25 cellular contexts compared by ENCODE assay signal in genomic region chr13:23786607-23787006, GRCh38.
DNase-seq lines count a peak whose midpoint lies in the region; ATAC-seq, FAIRE-seq and TF ChIP-seq lines count a peak whose summit lies in the region.
"Had no signal": no experiment of that assay in that cellular context is flagged by ENCODE, and none has a peak within 500 bp of the region (broad histone marks: within the 10 kb centered on the region; RNA-seq: fewer than 3 reads in every experiment).

No MANE protein-coding gene starts in this region.

- FAIRE-seq in K562 (lab: Jason Lieb, UNC), result no peak
- FAIRE-seq: G401.6, GM12891, GM19239 had no signal

- H3K9me3 Mint-ChIP-seq in osteocyte (ENCODE audit: unreplicated experiment), result peaks cover 5% of the 10 kb centered on the region

- H3K27ac Mint-ChIP-seq in osteocyte (ENCODE audit: unreplicated experiment), result no peak overlapping the region
- H3K27ac Mint-ChIP-seq: CD14-positive monocyte had no signal

- 53% methylated on average over 3 of the region's 3 CpGs for WGBS in K562 (ENCODE audit: insufficient coverage, low coverage, missing lambda C conversion rate)
- WGBS in right lobe of liver (ENCODE audit: insufficient coverage, low coverage, low lambda C conversion rate, missing lambda C conversion rate), result 66% methylated on average over 3 of the region's 3 CpGs

- H3K4me2 ChIP-seq in K562 (ENCODE audit: insufficient read depth, low read length), result no peak overlapping the region
- H3K4me2 ChIP-seq: BLaER1 had no signal

- CTCF ChIA-PET in K562 (lab: Yijun Ruan, JAX; ENCODE audit: low intra/inter-chr PET ratio), result no interaction called here

- no peak overlapping the region for H3K9ac ChIP-seq in K562 (ENCODE audit: insufficient read depth in 1 of 2, low read depth in 2 of 2, low read length in 2 of 2)
- H3K9ac ChIP-seq: BLaER1 had no signal

- no peak overlapping the region for H3K4me3 Mint-ChIP-seq in osteocyte (ENCODE audit: unreplicated experiment)
- H3K4me3 Mint-ChIP-seq: CD14-positive monocyte; CD4-positive, alpha-beta memory T cell; CD4-positive, CD25-positive, alpha-beta regulatory T cell; CD8-positive, alpha-beta memory T cell had no signal

- no peak for TF ChIP-seq RAD21 in K562 (CRISPR knock-in tag; conservative IDR thresholded peaks at IDR 0.05 in 1 of 2, IDR thresholded peaks at IDR 0.05 in 1 of 2)

- no peaks in the 10 kb centered on the region for H3K79me2 ChIP-seq in K562 (ENCODE audit: control insufficient read depth, insufficient read depth, low read length)

- peaks cover 2% of the 10 kb centered on the region for H3K4me1 Mint-ChIP-seq in osteocyte (ENCODE audit: unreplicated experiment)
- H3K4me1 Mint-ChIP-seq: CD14-positive monocyte had no signal

- no peak overlapping the region for H2AFZ ChIP-seq in K562 (ENCODE audit: low read depth, low read length)

- H3K9me3 ChIP-seq in K562 (replicated peaks; ENCODE audit: control insufficient read depth, insufficient read depth, low read depth, low read length), result no peaks in the 10 kb centered on the region
- no peaks in the 10 kb centered on the region for H3K9me3 ChIP-seq in left lung
- no peaks in the 10 kb centered on the region for H3K9me3 ChIP-seq in right lobe of liver
- H3K9me3 ChIP-seq: BE2C, BLaER1 had no signal

- no peaks in the 10 kb centered on the region for H3K9me1 ChIP-seq in K562 (ENCODE audit: control insufficient read depth, insufficient read depth, low read length)

- H3K36me3 ChIP-seq in K562 (ENCODE audit: control insufficient read depth, insufficient read depth, low read length), result no peaks in the 10 kb centered on the region
- no peaks in the 10 kb centered on the region for H3K36me3 ChIP-seq in left lung
- no peaks in the 10 kb centered on the region for H3K36me3 ChIP-seq in right lobe of liver
- H3K36me3 ChIP-seq: BE2C, BLaER1 had no signal

- no peaks in the 10 kb centered on the region for H3K27me3 Mint-ChIP-seq in osteocyte (ENCODE audit: unreplicated experiment)
- H3K27me3 Mint-ChIP-seq: CD4-positive, alpha-beta memory T cell; CD4-positive, CD25-positive, alpha-beta regulatory T cell; CD8-positive, alpha-beta memory T cell had no signal

- ATAC-seq in K562 (no peak), left lung (peak; percentile 16), right lobe of liver (peak in 3 of 4 donors; percentile 45 to 80 (median 64)), GM21737 (IDR thresholded peaks at IDR 0.05; ENCODE audit: unreplicated experiment) (no peak)

- POLR2A ChIA-PET in K562 (lab: Yijun Ruan, JAX), result no interaction called here

- H3K4me1 ChIP-seq in K562 (replicated peaks in 1 of 2; ENCODE audit: control insufficient read depth in 2 of 2, insufficient read depth in 2 of 2, low read length in 2 of 2) (no peaks in the 10 kb centered on the region), left lung (peaks cover 0 to 8% of the 10 kb centered on the region in 2 donors), right lobe of liver (no peaks in the 10 kb centered on the region)
- H3K4me1 ChIP-seq: BE2C, BLaER1 had no signal

- H3K27ac ChIP-seq in K562 (ENCODE audit: extremely low read depth, low read depth, low read length) (no peak overlapping the region), left lung (no peak overlapping the region), right lobe of liver (no peak overlapping the region)
- H3K27ac ChIP-seq: BLaER1 had no signal

- intact Hi-C loops in K562 (cut with micrococcal nuclease) (no loop called here), left lung (cut with DNase I) (no loop called here), right lobe of liver (cut with DNase I) (no loop called here)

- TF ChIP-seq CTCF in K562 (IDR thresholded peaks at IDR 0.05 in 2 of 3, conservative IDR thresholded peaks at IDR 0.05 in 1 of 3; ENCODE audit: insufficient read depth in 2 of 3, low read depth in 1 of 3, low read length in 3 of 3) (no peak), left lung (IDR thresholded peaks at IDR 0.05) (no peak), right lobe of liver (IDR thresholded peaks at IDR 0.05) (no peak), osteocyte (IDR thresholded peaks at IDR 0.05) (no peak)

- H3K4me3 ChIP-seq in K562, result no peak overlapping the region
- H3K4me3 ChIP-seq in left lung, result no peak overlapping the region
- H3K4me3 ChIP-seq in right lobe of liver, result no peak overlapping the region
- H3K4me3 ChIP-seq: BLaER1 had no signal

- no peaks in the 10 kb centered on the region for H4K20me1 ChIP-seq in K562 (replicated peaks; ENCODE audit: control insufficient read depth, insufficient read depth, low read length)
- H4K20me1 ChIP-seq: BLaER1 had no signal

- no peak for TF ChIP-seq EP300 in K562 (IDR thresholded peaks at IDR 0.05; ENCODE audit: low read length)

- H3K27me3 ChIP-seq in K562 (ENCODE audit: control insufficient read depth in 2 of 2, insufficient read depth in 2 of 2, low read length in 2 of 2) (no peaks in the 10 kb centered on the region), left lung (no peaks in the 10 kb centered on the region), right lobe of liver (no peaks in the 10 kb centered on the region)
- H3K27me3 ChIP-seq: BE2C, BLaER1 had no signal

- in situ Hi-C loops in K562 (cut with MboI), result no loop called here

- H3K36me3 Mint-ChIP-seq in osteocyte (ENCODE audit: unreplicated experiment), result peaks cover 5% of the 10 kb centered on the region
- H3K36me3 Mint-ChIP-seq: CD14-positive monocyte had no signal

- TF ChIP-seq POLR2A in K562 (conservative IDR thresholded peaks at IDR 0.05), result no peak
- TF ChIP-seq POLR2A in right lobe of liver (IDR thresholded peaks at IDR 0.05), result no peak

- BruUV-seq in K562 (replicated peaks; lab: Mats Ljungman, UMichigan), result no TSS peak

- DNase-seq in K562 (ENCODE audit: extremely low read depth in 1 of 4, low spot score in 3 of 4), result no peak
- DNase-seq in left lung, result no peak
- DNase-seq in right lobe of liver, result no peak
- DNase-seq in osteocyte (ENCODE audit: extremely low spot score, unreplicated experiment), result no peak
- no peak for DNase-seq in DMS79 (lab: John Stamatoyannopoulos, UW)
- DNase-seq in stimulated activated CD8-positive, alpha-beta memory T cell treated with anti-CD3 and anti-CD28 coated beads, Interleukin-4, amount 100 ng/mL, for 48 hours, result no peak
- DNase-seq: 8988T; ACHN; BE2C; C1 segment of cervical spinal cord; CD4-positive, alpha-beta memory T cell; CD4-positive, CD25-positive, alpha-beta regulatory T cell; CD8-positive, alpha-beta memory T cell; COR-L47; DMS 273 treated with DMSO at 0.1 percent for 48 hours; DMS153; DMS53; DMS79 treated with DMSO at 0.1 percent for 48 hours; GF-D8 had no signal

TF ChIP-seq in K562, 482 proteins besides CTCF, POLR2A, EP300 and RAD21:
- TF ChIP-seq NBN (IDR thresholded peaks at IDR 0.05; ENCODE audit: low read depth), result no peak
- peak; percentile 48 for TF ChIP-seq CEBPB (tag; IDR thresholded peaks at IDR 0.05)
TF ChIP-seq in K562: peak in this region for 1.

Comparison
In these comparisons a context has a peak if more than half of its experiments do, and no peak if none do; other contexts are left out.
1. ATAC-seq: peak in left lung (single experiment) and right lobe of liver (3 of 4); none in K562 (single experiment) and GM21737 (single experiment).